In the genomic region with DNA sequence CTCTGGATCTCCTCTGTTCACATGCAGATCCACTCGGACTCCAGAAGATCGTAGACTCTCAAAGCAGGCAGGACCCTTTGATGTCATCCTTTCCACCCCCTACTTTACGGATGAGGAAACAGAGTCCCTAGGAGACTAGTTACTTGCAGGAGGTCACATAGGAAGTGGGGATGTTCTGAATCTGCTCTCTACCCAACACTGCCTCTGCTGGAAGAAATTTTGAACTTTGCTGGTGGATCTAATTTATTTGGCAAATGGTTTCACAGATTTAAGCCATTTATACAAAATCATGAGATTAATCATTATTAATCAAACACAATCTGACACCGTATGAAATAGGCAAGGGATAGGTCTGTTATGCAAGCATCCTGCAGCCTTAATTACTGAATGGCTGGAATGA, we compare ENCODE assay signal across 10 cellular contexts. TPM values are rescaled to one million over a fixed set of nuclear protein-coding genes. Genes with fewer than 3 reads are reported as not detected.
DNase-seq lines count a peak whose midpoint lies in the region; ATAC-seq and TF ChIP-seq lines count a peak whose summit lies in the region.
"Had no signal": no experiment of that assay in that cellular context is flagged by ENCODE, and none has a peak within 500 bp of the region (broad histone marks: within the 10 kb centered on the region; RNA-seq: fewer than 3 reads in every experiment).

No MANE protein-coding gene starts in this region.

- no peak; the same call in 1 of the 2 replicates for TF ChIP-seq CTCF in RWPE1 (conservative IDR thresholded peaks at IDR 0.05; ENCODE audit: low read depth)
- peak; percentile 50 for TF ChIP-seq CTCF in foreskin fibroblast (IDR thresholded peaks at IDR 0.05; ENCODE audit: low read depth, low read length)
- peak in 5 of 6 experiments; percentile 12 to 49 (median 31) for TF ChIP-seq CTCF in thyroid gland (IDR thresholded peaks at IDR 0.05)

- ATAC-seq in GM21529 (IDR thresholded peaks at IDR 0.05; ENCODE audit: unreplicated experiment) (no peak), HG02840 (IDR thresholded peaks at IDR 0.05; ENCODE audit: low FRiP score, unreplicated experiment) (no peak)

- H3K27me3 ChIP-seq in thyroid gland: no peaks in the 10 kb centered on the region

- no peaks in the 10 kb centered on the region for H3K36me3 ChIP-seq in thyroid gland

- peak; percentile 15 for DNase-seq in NCI-H748 (lab: John Stamatoyannopoulos, UW; ENCODE audit: unreplicated experiment)
- DNase-seq in NCI-H748 treated with DMSO at 0.1 percent for 48 hours (lab: John Stamatoyannopoulos, UW): no peak
- peak; percentile 11 for DNase-seq in RWPE1 (ENCODE audit: low spot score)
- peak in 1 of 2 donors; percentile 63 for DNase-seq in foreskin fibroblast
- no peak for DNase-seq in thyroid gland
- no peak for DNase-seq in DMS114 treated with DMSO at 0.1 percent for 48 hours (lab: John Stamatoyannopoulos, UW; ENCODE audit: unreplicated experiment)
- DNase-seq: activated naive CD8-positive, alpha-beta T cell treated with anti-CD3 and anti-CD28 coated beads for 36 hours; right cardiac atrium had no signal

- H3K4me3 ChIP-seq in foreskin fibroblast (ENCODE audit: low read depth in 1 of 2, low read length in 2 of 2): no peak overlapping the region
- no peak overlapping the region for H3K4me3 ChIP-seq in thyroid gland (replicated peaks in 1 of 3)

- CTCF ChIA-PET in RWPE1 (lab: Yijun Ruan, JAX): interaction anchor here (0.6 to 2.5 kb wide), 14 partner anchors 9 to 900 kb away, joined by 3 to 25 read pairs (median 4); a partner anchor contains a TSS

- H3K9me3 ChIP-seq in thyroid gland: no peaks in the 10 kb centered on the region

- no peak overlapping the region for H3K27ac ChIP-seq in RWPE1
- no peak overlapping the region for H3K27ac ChIP-seq in thyroid gland

- intact Hi-C loops in thyroid gland (cut with DNase I): loop anchor here (2.0 to 10.0 kb wide), 4 partner anchors 164 to 992 kb away; a partner anchor contains a TSS

- TF ChIP-seq POLR2A in thyroid gland (IDR thresholded peaks at IDR 0.05): no peak

- no peaks in the 10 kb centered on the region for H3K4me1 ChIP-seq in thyroid gland

- WGBS in thyroid gland, 2 donors: 74 to 85% methylated on average over 4 of the region's 4 CpGs

- POLR2A ChIA-PET in RWPE1 (lab: Yijun Ruan, JAX; ENCODE audit: low non-redundant PET): no interaction called here

RNA-seq across cellular contexts. Expression of a gene that starts 55.0 kb away (rescaled TPM):
- total RNA-seq in thyroid gland: 100 to 1,000 TPM in 1 of 4 donors, 10 to 100 TPM in 3; 85.2 to 154 (median 94.5) TPM

Comparison
In these comparisons a context has a peak if more than half of its experiments do, and no peak if none do; other contexts are left out.
1. DNase-seq: peak in NCI-H748 (single experiment) and RWPE1 (single experiment); none in NCI-H748 treated with DMSO at 0.1 percent for 48 hours (single experiment), thyroid gland (0 of 2) and DMS114 treated with DMSO at 0.1 percent for 48 hours (single experiment).